Comparison of ENCODE assay signal across 8 cellular contexts in genomic region chr7:43612599-43613589, GRCh38. TPM values are rescaled to one million over a fixed set of nuclear protein-coding genes. Genes with fewer than 3 reads are reported as not detected.
DNase-seq lines count a peak whose midpoint lies in the region; ATAC-seq, FAIRE-seq and TF ChIP-seq lines count a peak whose summit lies in the region.

No MANE protein-coding gene starts in this region.

- H3K27ac ChIP-seq in ACC112 (ENCODE audit: low read depth, low read length) (peak overlapping the region; percentile 76), kidney (ENCODE audit: low read depth in 2 of 2, low read length in 2 of 2) (no peak overlapping the region)

- H3K4me1 Mint-ChIP-seq in mesothelial cell of epicardium = no peaks in the 10 kb centered on the region

- H3K79me2 ChIP-seq in ACC112 (ENCODE audit: control insufficient read depth, insufficient read depth, low read length, unreplicated experiment) = peaks cover 49% of the 10 kb centered on the region

- ATAC-seq in HG03575 (IDR thresholded peaks at IDR 0.05; ENCODE audit: extremely low read depth, insufficient number of reproducible peaks, low FRiP score, unreplicated experiment) (peak; percentile 58), HG03045 (IDR thresholded peaks at IDR 0.05; ENCODE audit: unreplicated experiment) (no peak)

- DNase-seq in GM19238 (ENCODE audit: insufficient read length, low spot score) = peak; percentile 13
- DNase-seq in fibroblast of peridontal ligament (ENCODE audit: extremely low read depth) = peak; percentile 82
- no peak for DNase-seq in kidney
- no peak for DNase-seq in mesothelial cell of epicardium (ENCODE audit: low spot score in 2 of 2, unreplicated experiment in 2 of 2)
- DNase-seq in HuH-7.5 (ENCODE audit: low spot score) = no peak

- no peak for TF ChIP-seq CTCF in kidney (IDR thresholded peaks at IDR 0.05; ENCODE audit: borderline replicate concordance, extremely low read depth, insufficient read depth)
- TF ChIP-seq CTCF in mesothelial cell of epicardium (IDR thresholded peaks at IDR 0.05; ENCODE audit: unreplicated experiment) = no peak

- H3K4me1 ChIP-seq in ACC112 (ENCODE audit: control insufficient read depth, insufficient read depth, low read length, unreplicated experiment) (peaks cover 26% of the 10 kb centered on the region), kidney (ENCODE audit: control insufficient read depth in 1 of 2, insufficient read depth in 1 of 2, low read depth in 1 of 2, low read length in 2 of 2) (peaks cover 0 to 2% of the 10 kb centered on the region in 2 donors)

- H3K9me3 Mint-ChIP-seq in mesothelial cell of epicardium = no peaks in the 10 kb centered on the region

- H3K27me3 Mint-ChIP-seq in mesothelial cell of epicardium (ENCODE audit: low read depth) = no peaks in the 10 kb centered on the region

- H3K9me3 ChIP-seq in kidney (ENCODE audit: control insufficient read depth in 1 of 2, low read length in 2 of 2) = no peaks in the 10 kb centered on the region

- FAIRE-seq in kidney (lab: Jason Lieb, UNC) = no peak

- no peak overlapping the region for H3K27ac Mint-ChIP-seq in mesothelial cell of epicardium

- no peak overlapping the region for H2AFZ ChIP-seq in ACC112 (ENCODE audit: low read length, unreplicated experiment)

- no peaks in the 10 kb centered on the region for H3K27me3 ChIP-seq in ACC112 (ENCODE audit: insufficient read depth, low read length)

- intact Hi-C loops in kidney (cut with DNase I) = no loop called here

- peak overlapping the region; percentile 24; the same call in 1 of the 2 replicates for H3K4me3 ChIP-seq in ACC112 (ENCODE audit: low read depth, low read length)
- H3K4me3 ChIP-seq in kidney (ENCODE audit: low read length in 2 of 2) = no peak overlapping the region

- H3K4me3 Mint-ChIP-seq in mesothelial cell of epicardium = no peak overlapping the region

- peaks cover 30% of the 10 kb centered on the region for H3K36me3 Mint-ChIP-seq in mesothelial cell of epicardium

- H3K9ac ChIP-seq in kidney (ENCODE audit: low read length in 2 of 2) = no peak overlapping the region

- H3K36me3 ChIP-seq in ACC112 (ENCODE audit: insufficient read depth, low read length) (peaks cover 48% of the 10 kb centered on the region), kidney (ENCODE audit: control insufficient read depth in 1 of 2, insufficient read depth in 2 of 2, low read length in 2 of 2) (peaks cover 4 to 6% of the 10 kb centered on the region in 2 donors)

RNA-seq across cellular contexts. Expression of gene STK17A, which starts 30.0 kb away (rescaled TPM):
- total RNA-seq in kidney (15.5 TPM), mesothelial cell of epicardium (7.8 to 9.5 TPM (median 9.3 TPM) in 3 replicates)
- 12.8 TPM for polyA plus RNA-seq in kidney (ENCODE audit: insufficient read depth, low read depth, low replicate concordance)

Comparison
In these comparisons a context has a peak if more than half of its experiments do, and no peak if none do; other contexts are left out.
1. DNase-seq: peak in GM19238 (single experiment) and fibroblast of peridontal ligament (single experiment); none in kidney (single experiment), mesothelial cell of epicardium (0 of 2) and HuH-7.5 (single experiment).